ENCODE assay signal across 1 cellular context in genomic region chr10:119103241-119103640, GRCh38.
A peak's percentile ranks its signal among the peaks of the same experiment; 100 is the strongest.
TF ChIP-seq lines count a peak whose summit lies in the region.

No MANE protein-coding gene starts in this region.

TF ChIP-seq in HepG2, 621 proteins besides CTCF, POLR2A, EP300 and RAD21:
- TF ChIP-seq ZNF770 (CRISPR knock-in tag; IDR thresholded peaks at IDR 0.05) (0 out of 2 replicates have a peak, but pooled peaks have one; percentile 14), SOX13 (IDR thresholded peaks at IDR 0.05) (no peak), SOX13 (CRISPR knock-in tag; conservative IDR thresholded peaks at IDR 0.05 in 1 of 2, IDR thresholded peaks at IDR 0.05 in 1 of 2) (no peak)
